In the genomic region with DNA sequence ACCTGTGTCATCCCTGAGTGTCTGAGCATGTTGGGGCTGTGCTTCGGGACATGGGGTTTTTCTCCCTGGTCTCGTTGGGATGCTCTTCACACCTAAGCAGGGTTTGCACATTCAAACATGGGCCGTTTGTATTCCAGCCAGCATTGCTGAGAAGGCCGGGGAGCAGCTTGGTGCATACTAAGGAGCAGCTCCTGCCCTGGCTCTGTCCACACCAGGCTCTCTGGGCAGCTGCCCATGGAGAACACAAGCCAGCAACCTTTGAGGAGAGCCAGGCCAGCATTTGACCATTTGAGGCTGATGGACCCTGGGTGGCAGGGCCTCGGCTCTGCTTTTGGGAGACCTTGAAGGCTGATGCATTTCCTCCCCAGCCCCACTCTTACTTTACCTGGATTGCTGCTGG, we compare ENCODE assay signal across 18 cellular contexts.
"Had no signal": no experiment of that assay in that cellular context is flagged by ENCODE, and none has a peak within 500 bp of the region (broad histone marks: within the 10 kb centered on the region; RNA-seq: fewer than 3 reads in every experiment).

No MANE protein-coding gene starts in this region.

- H2AFZ ChIP-seq: hepatocyte had no signal

- DNase-seq: activated CD4-positive, alpha-beta T cell treated with anti-CD3 and anti-CD28 coated beads, Interleukin-2, amount 10 ng/mL, durations not matched to agents 24 days and 14 days; activated CD8-positive, alpha-beta T cell treated with anti-CD3 and anti-CD28 coated beads, Interleukin-2, amount 10 ng/mL, durations not matched to agents 7 days and 5 days; activated naive CD4-positive, alpha-beta T cell; activated T-cell treated with anti-CD3 and anti-CD28 coated beads, Interleukin-2, amount 50 U/mL, for 1 hour; adrenal gland; dermis blood vessel endothelial cell; effector memory CD4-positive, alpha-beta T cell; foreskin keratinocyte; left ventricle myocardium superior; mammary epithelial cell; nephron progenitor cell; stimulated activated CD4-positive, alpha-beta T cell treated with anti-CD3 and anti-CD28 coated beads, Interleukin-2, amount 100 ng/mL, for 48 hours; stimulated activated CD8-positive, alpha-beta memory T cell treated with anti-CD3 and anti-CD28 coated beads, Interleukin-4, amount 100 ng/mL, for 48 hours; stimulated activated naive CD4-positive, alpha-beta T cell; thyroid gland had no signal

- H3K9me3 ChIP-seq: adrenal gland, thyroid gland had no signal

- H3K79me2 ChIP-seq: hepatocyte had no signal

- H3K27ac ChIP-seq: adrenal gland, foreskin keratinocyte, hepatocyte, thyroid gland had no signal

- H3K4me1 ChIP-seq: adrenal gland, foreskin keratinocyte, thyroid gland had no signal

- H3K4me3 ChIP-seq: adrenal gland, hepatocyte, thyroid gland had no signal

- ATAC-seq: activated CD4-positive, CD25-positive, alpha-beta regulatory T cell treated with anti-CD3 and anti-CD28 coated beads, Interleukin-2, amount 50 U/mL, for 24 hours; activated CD8-positive, alpha-beta T cell treated with anti-CD3 and anti-CD28 coated beads, Interleukin-2, amount 10 ng/mL, durations not matched to agents 7 days and 5 days; foreskin keratinocyte; left ventricle myocardium superior; SK-N-SH treated with all-trans-retinoic acid at 6 μM for 48 hours had no signal

- H3K4me2 ChIP-seq: hepatocyte had no signal

- H3K27me3 ChIP-seq: foreskin keratinocyte, hepatocyte, thyroid gland had no signal

- H3K36me3 ChIP-seq: adrenal gland, thyroid gland had no signal
